Comparison of ENCODE assay signal across 16 cellular contexts in the genomic region with DNA sequence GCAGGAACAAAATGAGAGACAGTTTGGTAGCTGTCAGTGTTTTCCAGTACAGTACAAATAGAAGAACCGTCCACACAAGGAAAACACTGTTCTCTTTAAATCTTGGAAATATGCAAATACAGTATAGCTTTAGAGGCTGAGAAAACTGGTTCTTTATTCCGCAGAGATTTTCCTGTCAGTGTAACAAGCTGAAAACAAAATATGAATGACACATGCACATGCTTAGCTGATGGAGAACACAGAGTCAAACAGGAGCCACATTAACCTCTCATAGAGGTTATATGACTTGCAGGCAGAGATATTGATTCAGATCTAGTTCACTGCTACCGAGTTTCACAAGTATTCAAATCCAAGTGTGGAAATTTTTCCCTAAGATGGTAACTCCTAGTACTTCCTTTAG.
DNase-seq lines count a peak whose midpoint lies in the region; ATAC-seq and TF ChIP-seq lines count a peak whose summit lies in the region.
"Had no signal": no experiment of that assay in that cellular context is flagged by ENCODE, and none has a peak within 500 bp of the region (broad histone marks: within the 10 kb centered on the region; RNA-seq: fewer than 3 reads in every experiment).

No MANE protein-coding gene starts in this region.

- in situ Hi-C loops in G401 (cut with HindIII; ENCODE audit: low sequenced_read_pairs): no loop called here
- in situ Hi-C loops in SK-MEL-5 (cut with HindIII; ENCODE audit: low pct_unique_long_range_greater_than_20kb, low sequenced_read_pairs): no loop called here

- TF ChIP-seq POLR2A in thyroid gland (IDR thresholded peaks at IDR 0.05): no peak

- no peak for ATAC-seq in omental fat pad (ENCODE audit: low FRiP score)
- ATAC-seq: HCT116 had no signal

- no peaks in the 10 kb centered on the region for H3K4me1 ChIP-seq in thyroid gland
- H3K4me1 ChIP-seq: BLaER1 had no signal

- intact Hi-C loops in thyroid gland (cut with DNase I): no loop called here

- no peak overlapping the region for H3K4me3 ChIP-seq in thyroid gland (replicated peaks in 1 of 3)
- H3K4me3 ChIP-seq: BLaER1, GM23248 had no signal

- H3K9me3 ChIP-seq in thyroid gland: no peaks in the 10 kb centered on the region
- H3K9me3 ChIP-seq: BLaER1 had no signal

- no peaks in the 10 kb centered on the region for H3K27me3 ChIP-seq in thyroid gland
- H3K27me3 ChIP-seq: BLaER1 had no signal

- no peaks in the 10 kb centered on the region for H3K36me3 ChIP-seq in thyroid gland
- H3K36me3 ChIP-seq: BLaER1 had no signal

- DNase-seq in G401 (ENCODE audit: low spot score): peak; percentile 12
- DNase-seq in NCI-H526 treated with DMSO at 0.1 percent for 48 hours (lab: John Stamatoyannopoulos, UW): peak; percentile 61
- peak; percentile 32 for DNase-seq in SK-MEL-5 (ENCODE audit: low read depth, low spot score)
- DNase-seq in pons (ENCODE audit: low spot score): peak; percentile 28
- no peak for DNase-seq in UCSD-AML1 (lab: John Stamatoyannopoulos, UW; ENCODE audit: unreplicated experiment)
- DNase-seq in NCI-H1105 (lab: John Stamatoyannopoulos, UW): no peak
- DNase-seq in thyroid gland: no peak
- no peak for DNase-seq in omental fat pad (ENCODE audit: low spot score)
- DNase-seq: 8988T; AML-193; CD8-positive, alpha-beta memory T cell; DMS53; GM23248 had no signal

- no peak for TF ChIP-seq CTCF in thyroid gland (IDR thresholded peaks at IDR 0.05)
- no peak for TF ChIP-seq CTCF in omental fat pad (IDR thresholded peaks at IDR 0.05)

- H3K27ac ChIP-seq in thyroid gland: no peak overlapping the region
- H3K27ac ChIP-seq: BLaER1, GM23248, HL-60 had no signal

- WGBS in thyroid gland, 2 donors: 84 to 85% methylated on average over 3 of the region's 3 CpGs

Comparison
In these comparisons a context has a peak if more than half of its experiments do, and no peak if none do; other contexts are left out.
1. DNase-seq: peak in G401 (single experiment), NCI-H526 treated with DMSO at 0.1 percent for 48 hours (single experiment), SK-MEL-5 (single experiment) and pons (single experiment); none in UCSD-AML1 (single experiment), NCI-H1105 (single experiment), thyroid gland (0 of 2) and omental fat pad (single experiment).